Comparison of ENCODE assay signal across 36 cellular contexts in the genomic region with DNA sequence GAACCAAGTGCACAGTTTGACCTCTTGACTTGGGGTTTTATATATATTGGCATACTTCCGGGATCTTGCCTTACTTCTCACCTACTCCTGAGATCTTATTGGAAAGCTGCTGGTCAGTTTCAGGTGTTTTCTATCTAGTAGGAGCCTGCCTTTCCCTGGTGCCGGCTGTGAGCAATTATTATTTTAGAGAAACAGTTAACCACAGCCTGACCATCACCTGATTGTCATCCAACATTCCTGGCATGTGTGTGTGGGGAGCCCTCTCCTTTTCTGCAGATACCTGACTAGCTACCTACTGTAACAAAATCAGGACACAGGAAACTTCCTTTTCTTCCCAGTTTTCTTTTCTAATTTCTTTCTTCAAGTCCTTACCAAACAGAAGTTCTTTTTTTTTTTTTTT.
"Had no signal": no experiment of that assay in that cellular context is flagged by ENCODE, and none has a peak within 500 bp of the region (broad histone marks: within the 10 kb centered on the region; RNA-seq: fewer than 3 reads in every experiment).

No MANE protein-coding gene starts in this region.

- H3K27ac ChIP-seq: adrenal gland, body of pancreas, brain microvascular endothelial cell, cardiac muscle cell, WERI-Rb-1 had no signal

- H3K9me3 ChIP-seq: adrenal gland, body of pancreas had no signal

- H3K36me3 ChIP-seq: adrenal gland, brain microvascular endothelial cell, cardiac muscle cell, WERI-Rb-1 had no signal

- DNase-seq: activated CD4-positive, alpha-beta memory T cell treated with anti-CD3 and anti-CD28 coated beads, Interleukin-2, amount 10 ng/mL, durations not matched to agents 7 days and 5 days; activated CD4-positive, alpha-beta T cell treated with anti-CD3 and anti-CD28 coated beads for 1 hour; activated CD4-positive, alpha-beta T cell treated with anti-CD3 and anti-CD28 coated beads for 36 hours; activated CD4-positive, alpha-beta T cell treated with anti-CD3 and anti-CD28 coated beads for 48 hours; activated CD4-positive, alpha-beta T cell treated with anti-CD3 and anti-CD28 coated beads, Interleukin-2, amount 10 ng/mL, durations not matched to agents 7 days and 5 days; activated CD4-positive, alpha-beta T cell treated with anti-CD3 and anti-CD28 coated beads, Interleukin-2, amount 50 U/mL, for 48 hours; activated CD4-positive, CD25-positive, alpha-beta regulatory T cell; activated CD8-positive, alpha-beta memory T cell treated with anti-CD3 and anti-CD28 coated beads for 24 hours; activated CD8-positive, alpha-beta memory T cell treated with anti-CD3 and anti-CD28 coated beads, Interleukin-2, amount 10 ng/mL, durations not matched to agents 7 days and 5 days; activated CD8-positive, alpha-beta T cell treated with anti-CD3 and anti-CD28 coated beads, Interleukin-2, amount 10 ng/mL, durations not matched to agents 7 days and 5 days; activated effector memory CD4-positive, alpha-beta T cell treated with anti-CD3 and anti-CD28 coated beads, Interleukin-2, amount 50 U/mL, for 16 hours; activated gamma-delta T cell treated with Interleukin-2 at 50 U/mL for 16 hours; activated naive CD4-positive, alpha-beta T cell; activated naive CD4-positive, alpha-beta T cell treated with anti-CD3 and anti-CD28 coated beads for 36 hours; activated naive CD4-positive, alpha-beta T cell treated with anti-CD3 and anti-CD28 coated beads, Interleukin-2, amount 50 U/mL, for 16 hours; activated naive CD8-positive, alpha-beta T cell treated with anti-CD3 and anti-CD28 coated beads for 36 hours; activated T-cell treated with anti-CD3 and anti-CD28 coated beads for 4 hours; activated T-cell treated with anti-CD3 and anti-CD28 coated beads, Interleukin-2, amount 50 U/mL, for 1 hour; activated T-cell treated with anti-CD3 and anti-CD28 coated beads, Interleukin-2, amount 50 U/mL, for 4 hours; activated T-cell treated with anti-CD3 and anti-CD28 coated beads, Interleukin-2, amount 50 U/mL, for 72 hours; adrenal gland; amniotic stem cell; aorta; body of pancreas; brain microvascular endothelial cell; caudate nucleus; cerebellar nuclear complex; T-helper 1 cell; T-helper 2 cell; T-helper 9 cell; WERI-Rb-1 had no signal

- H3K27me3 ChIP-seq: adrenal gland, body of pancreas, brain microvascular endothelial cell, cardiac muscle cell had no signal

- H3K4me1 ChIP-seq: adrenal gland, body of pancreas had no signal

- ATAC-seq: activated CD4-positive, alpha-beta T cell treated with anti-CD3 and anti-CD28 coated beads for 36 hours; activated CD4-positive, CD25-positive, alpha-beta regulatory T cell treated with anti-CD3 and anti-CD28 coated beads, Interleukin-2, amount 50 U/mL, for 24 hours; activated CD8-positive, alpha-beta memory T cell treated with anti-CD3 and anti-CD28 coated beads, Interleukin-2, amount 10 ng/mL, durations not matched to agents 7 days and 5 days; activated CD8-positive, alpha-beta T cell treated with anti-CD3 and anti-CD28 coated beads, Interleukin-2, amount 10 ng/mL, durations not matched to agents 7 days and 5 days; activated naive CD4-positive, alpha-beta T cell treated with anti-CD3 and anti-CD28 coated beads, Interleukin-2, amount 50 U/mL, for 72 hours; activated T-cell treated with anti-CD3 and anti-CD28 coated beads, Interleukin-2, amount 50 U/mL, for 4 hours; activated T-cell treated with anti-CD3 and anti-CD28 coated beads, Interleukin-2, amount 50 U/mL, for 72 hours; activated T-helper 17 cell treated with anti-CD3 and anti-CD28 coated beads, Interleukin-2, amount 50 U/mL, for 72 hours; body of pancreas; WTC11 had no signal

- H3K4me3 ChIP-seq: adrenal gland, body of pancreas, cardiac muscle cell had no signal
